8 cellular contexts compared by ENCODE assay signal in the genomic region with DNA sequence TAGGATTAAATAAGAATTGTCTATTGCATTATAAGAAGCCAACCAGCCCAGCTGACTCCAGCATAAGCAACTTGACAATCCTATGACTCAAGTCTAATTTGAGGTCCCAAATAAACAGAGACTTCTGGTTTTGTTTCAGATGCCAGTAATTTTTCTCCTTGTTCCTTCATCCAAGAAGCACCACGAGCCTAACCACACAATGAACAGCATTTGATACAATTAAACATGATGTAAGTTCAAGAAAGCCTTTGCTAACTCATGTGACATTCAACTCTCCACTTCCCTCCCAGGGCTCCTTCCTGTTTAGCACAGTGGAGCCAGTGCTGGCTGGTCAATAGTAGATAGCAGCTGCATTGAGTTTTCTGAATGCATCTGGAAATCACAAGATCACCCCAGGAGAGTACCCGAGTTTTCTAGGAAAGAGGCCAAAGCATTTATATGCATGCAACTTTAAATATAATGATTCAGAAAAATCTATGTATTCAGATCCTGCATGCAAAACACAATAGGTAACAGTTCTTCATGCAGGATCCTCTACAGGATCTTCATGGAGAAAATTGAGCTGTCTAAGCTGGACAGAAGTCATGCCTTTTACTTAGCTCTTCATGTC.
DNase-seq lines count a peak whose midpoint lies in the region; ATAC-seq and TF ChIP-seq lines count a peak whose summit lies in the region.

No MANE protein-coding gene starts in this region.

- H3K9me3 Mint-ChIP-seq in H9, result no peaks in the 10 kb centered on the region; a peak in 1 of 5 replicates

- H2BK20ac ChIP-seq in H9 (ENCODE audit: low read depth, low read length, poor library complexity, severe bottlenecking), result no peak overlapping the region

- POLR2A ChIA-PET in HEK293T (lab: Yijun Ruan, JAX), result no interaction called here

- no peak overlapping the region for H2AK5ac ChIP-seq in H9 (ENCODE audit: insufficient read length, low read length)

- H4K91ac ChIP-seq in H9 (ENCODE audit: insufficient read length, low read depth, low read length), result no peak overlapping the region

- H3K23ac ChIP-seq in H9 (ENCODE audit: insufficient read length, low read depth, low read length), result no peak overlapping the region

- no peak overlapping the region for H3K56ac ChIP-seq in H9 (ENCODE audit: insufficient read length, low read depth, low read length)

- H3T11ph ChIP-seq in H9 (ENCODE audit: low read length), result no peak overlapping the region

- no peak overlapping the region for H3K18ac ChIP-seq in H9 (ENCODE audit: insufficient read length, low read depth, low read length)

- DNase-seq in GDM1 (lab: John Stamatoyannopoulos, UW) (peak; percentile 13), NB4 (ENCODE audit: low read depth) (peak; percentile 2), dermis blood vessel endothelial cell (peak; percentile 66), nucleus accumbens (lab: John Stamatoyannopoulos, UW) (peak in 30 of 56 donors; percentile 1 to 46 (median 18)), HEK293T (ENCODE audit: extremely low spot score) (no peak), H9 (no peak), RKO (ENCODE audit: low spot score) (no peak)

- 0 out of 2 replicates have a peak, but pooled peaks cover 3% of the 10 kb centered on the region for H3K4me1 ChIP-seq in H9 (ENCODE audit: insufficient read depth, low read length)

- no peak overlapping the region for H3K27ac Mint-ChIP-seq in H9

- H3K14ac ChIP-seq in H9 (ENCODE audit: insufficient read depth, low read length), result no peak overlapping the region

- H3K23me2 ChIP-seq in H9 (ENCODE audit: insufficient read length, low read depth, low read length, poor library complexity, severe bottlenecking), result no peaks in the 10 kb centered on the region

- CTCF ChIA-PET in HEK293T (lab: Yijun Ruan, JAX), result no interaction called here

- no peaks in the 10 kb centered on the region for H4K20me1 ChIP-seq in H9 (ENCODE audit: control insufficient read depth, insufficient read depth, insufficient read length)

- ATAC-seq in HG03045 (IDR thresholded peaks at IDR 0.05; ENCODE audit: unreplicated experiment), result no peak

- TF ChIP-seq POLR2A in NB4 (IDR thresholded peaks at IDR 0.05; ENCODE audit: extremely low read depth, insufficient read length), result no peak

- no peak overlapping the region for H3K4me3 ChIP-seq in NB4 (ENCODE audit: low read depth, low read length)

- TF ChIP-seq CTCF in NB4 (IDR thresholded peaks at IDR 0.05; ENCODE audit: low read depth, low read length) (no peak), H9 (conservative IDR thresholded peaks at IDR 0.05) (no peak)

- H3K27ac ChIP-seq in H9 (ENCODE audit: insufficient read length, low read depth, low read length), result no peak overlapping the region

- no CpG with 5 or more reads among the region's 2 CpGs for WGBS in H9 (ENCODE audit: extremely low coverage, insufficient read length, low lambda C conversion rate)

- no peaks in the 10 kb centered on the region for H3K36me3 Mint-ChIP-seq in H9 (ENCODE audit: insufficient read depth in 1 of 3, low read depth in 3 of 3)

- no peak overlapping the region for H3K4ac ChIP-seq in H9 (ENCODE audit: low read depth, low read length)

- no peaks in the 10 kb centered on the region for H3K9me3 ChIP-seq in H9 (ENCODE audit: control insufficient read depth, low read depth, low read length)

- no peak overlapping the region for H2BK12ac ChIP-seq in H9 (ENCODE audit: insufficient read length, low read depth, low read length)

- no peaks in the 10 kb centered on the region for H3K79me2 ChIP-seq in H9 (ENCODE audit: insufficient read depth, low read length)

- no peak overlapping the region for H2BK120ac ChIP-seq in H9 (ENCODE audit: low read depth, low read length, poor library complexity, severe bottlenecking)

- no peak overlapping the region for H3K9ac ChIP-seq in H9 (ENCODE audit: extremely low read depth, insufficient read length, low read length)

- H3K27me3 Mint-ChIP-seq in H9 (ENCODE audit: low read depth), result no peaks in the 10 kb centered on the region

- no peak overlapping the region for H2BK5ac ChIP-seq in H9 (ENCODE audit: insufficient read length, low read length)

- H3K4me1 Mint-ChIP-seq in H9, result peaks cover 20 to 24% of the 10 kb centered on the region in 2 experiments

- H3K4me3 Mint-ChIP-seq in H9, result no peak overlapping the region

- H3K4me2 ChIP-seq in H9 (ENCODE audit: insufficient read depth, insufficient read length, low read length), result no peak overlapping the region

- H2BK15ac ChIP-seq in H9 (ENCODE audit: low read depth, low read length), result no peak overlapping the region

- H2AFZ ChIP-seq in H9 (ENCODE audit: low read length), result no peak overlapping the region

- H4K8ac ChIP-seq in H9 (replicated peaks; ENCODE audit: insufficient read length, low read depth, low read length), result no peak overlapping the region

- H4K5ac ChIP-seq in H9 (ENCODE audit: insufficient read length, low read depth, low read length), result no peak overlapping the region

- H3K79me1 ChIP-seq in H9 (ENCODE audit: insufficient read depth, low read depth, low read length, poor library complexity, severe bottlenecking), result no peaks in the 10 kb centered on the region

- no peaks in the 10 kb centered on the region for H3K27me3 ChIP-seq in H9 (ENCODE audit: insufficient read depth, low read length)

TF ChIP-seq in HEK293T, 16 proteins besides CTCF, POLR2A, EP300 and RAD21:
- no peak for TF ChIP-seq NFRKB (IDR thresholded peaks at IDR 0.05)
- TF ChIP-seq HDGF (IDR thresholded peaks at IDR 0.05; ENCODE audit: borderline replicate concordance), result no peak
- TF ChIP-seq L3MBTL2 (conservative IDR thresholded peaks at IDR 0.05), result no peak
- TF ChIP-seq FOXK2 (IDR thresholded peaks at IDR 0.05), result no peak
- no peak for TF ChIP-seq CTBP1 (IDR thresholded peaks at IDR 0.05; ENCODE audit: borderline replicate concordance)
- no peak for TF ChIP-seq TARDBP (IDR thresholded peaks at IDR 0.05)
- no peak for TF ChIP-seq SP1 (IDR thresholded peaks at IDR 0.05)
- TF ChIP-seq, protein P1, sequence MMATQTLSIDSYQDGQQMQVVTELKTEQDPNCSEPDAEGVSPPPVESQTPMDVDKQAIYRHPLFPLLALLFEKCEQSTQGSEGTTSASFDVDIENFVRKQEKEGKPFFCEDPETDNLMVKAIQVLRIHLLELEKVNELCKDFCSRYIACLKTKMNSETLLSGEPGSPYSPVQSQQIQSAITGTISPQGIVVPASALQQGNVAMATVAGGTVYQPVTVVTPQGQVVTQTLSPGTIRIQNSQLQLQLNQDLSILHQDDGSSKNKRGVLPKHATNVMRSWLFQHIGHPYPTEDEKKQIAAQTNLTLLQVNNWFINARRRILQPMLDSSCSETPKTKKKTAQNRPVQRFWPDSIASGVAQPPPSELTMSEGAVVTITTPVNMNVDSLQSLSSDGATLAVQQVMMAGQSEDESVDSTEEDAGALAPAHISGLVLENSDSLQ (IDR thresholded peaks at IDR 0.05), result no peak
- TF ChIP-seq ARNT (IDR thresholded peaks at IDR 0.05), result no peak
- no peak for TF ChIP-seq LEF1 (IDR thresholded peaks at IDR 0.05; ENCODE audit: borderline replicate concordance)
- TF ChIP-seq FOXA1 (IDR thresholded peaks at IDR 0.05), result no peak
- no peak for TF ChIP-seq ZNF384 (IDR thresholded peaks at IDR 0.05)

Comparison
In these comparisons a context has a peak if more than half of its experiments do, and no peak if none do; other contexts are left out.
1. DNase-seq: peak in GDM1 (single experiment), NB4 (single experiment), dermis blood vessel endothelial cell (single experiment) and nucleus accumbens (30 of 56); none in HEK293T (single experiment), H9 (single experiment) and RKO (single experiment).